Comparison of ENCODE assay signal across 1 cellular context in the genomic region with DNA sequence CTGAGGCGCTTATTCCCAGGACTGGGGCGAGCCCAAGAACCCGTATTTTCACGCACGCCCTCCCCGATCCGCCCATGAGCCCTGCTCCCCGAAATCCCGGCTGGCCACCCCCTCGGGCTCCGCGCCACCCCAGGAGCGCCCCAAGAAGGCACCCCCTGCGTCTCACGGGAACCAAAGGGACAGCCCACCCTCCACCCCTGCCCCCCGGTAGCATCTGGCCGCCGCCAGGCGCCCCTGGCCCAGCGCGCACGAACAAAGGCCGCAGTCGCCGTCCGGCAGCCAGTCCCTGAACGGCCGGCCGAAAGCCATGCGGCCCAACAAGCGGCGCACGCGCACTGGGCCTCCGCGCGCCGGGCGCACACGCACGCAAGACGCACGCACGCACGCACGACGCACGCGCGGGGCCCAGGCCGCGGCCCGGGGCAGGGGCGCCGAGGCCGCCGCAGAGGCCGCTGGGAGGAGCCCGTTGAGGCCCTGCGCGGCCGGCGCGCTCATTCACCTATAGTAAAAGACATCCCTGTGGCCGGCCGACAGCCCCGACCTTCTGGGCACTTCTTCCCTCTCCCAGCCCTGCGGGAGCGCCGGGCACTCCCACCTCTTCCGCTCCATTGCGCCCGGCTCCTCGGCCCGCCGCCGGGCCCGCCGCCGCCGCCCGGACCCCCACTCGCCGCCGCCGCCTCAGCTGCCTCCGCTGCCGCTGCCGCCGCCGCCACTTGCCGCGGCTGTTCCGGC.
TF ChIP-seq lines count a peak whose summit lies in the region.

No MANE protein-coding gene starts in this region.

TF ChIP-seq in K562, 482 proteins besides CTCF, POLR2A, EP300 and RAD21 (continued from another document):
- TF ChIP-seq ZMIZ1 (IDR thresholded peaks at IDR 0.05; ENCODE audit: low read depth in 2 of 2, low read length in 2 of 2): peak in 1 of 2 experiments; percentile 36; a peak in 1 of 4 replicates
- peak; percentile 48 for TF ChIP-seq PHF20 (IDR thresholded peaks at IDR 0.05; ENCODE audit: partially characterized antibody)
- no peak for TF ChIP-seq ZNF143 (CRISPR knock-in tag; IDR thresholded peaks at IDR 0.05)
- TF ChIP-seq SAFB (IDR thresholded peaks at IDR 0.05; ENCODE audit: borderline replicate concordance, low read depth, low read length): 0 out of 2 replicates have a peak, but pooled peaks have one; percentile 16
- no peak for TF ChIP-seq CBX2 (IDR thresholded peaks at IDR 0.05; ENCODE audit: insufficient read depth, low read length, poor library complexity, severe bottlenecking)
- peak; percentile 75 for TF ChIP-seq SETDB1 (IDR thresholded peaks at IDR 0.05; ENCODE audit: low read length)
- TF ChIP-seq TGIF2 (CRISPR knock-in tag; IDR thresholded peaks at IDR 0.05): no peak
- TF ChIP-seq HIVEP1 (CRISPR knock-in tag; IDR thresholded peaks at IDR 0.05): 0 out of 2 replicates have a peak, but pooled peaks have one; percentile 21
- peak; percentile 56 for TF ChIP-seq RBBP5 (IDR thresholded peaks at IDR 0.05; ENCODE audit: borderline replicate concordance, insufficient read depth, low read length, poor library complexity, severe bottlenecking)
- no peak for TF ChIP-seq IFI16 (CRISPR knock-in tag; IDR thresholded peaks at IDR 0.05)
- peak; percentile 99 for TF ChIP-seq MYC (IDR thresholded peaks at IDR 0.05; ENCODE audit: low read depth, low read length)
- TF ChIP-seq MYC (CRISPR knock-in tag; IDR thresholded peaks at IDR 0.05; ENCODE audit: borderline replicate concordance, low read depth): peak; percentile 92; the same call in 1 of the 2 replicates
- TF ChIP-seq RB1 (IDR thresholded peaks at IDR 0.05; ENCODE audit: low read depth): peak; percentile 85; the same call in 1 of the 2 replicates
- peak; percentile 80 for TF ChIP-seq POLR2B (IDR thresholded peaks at IDR 0.05; ENCODE audit: low read depth, partially characterized antibody)
- TF ChIP-seq RNF2 (IDR thresholded peaks at IDR 0.05): peak; percentile 52; the same call in 1 of the 2 replicates
- no peak for TF ChIP-seq JUNB (CRISPR knock-in tag; conservative IDR thresholded peaks at IDR 0.05)
- TF ChIP-seq, protein P1, sequence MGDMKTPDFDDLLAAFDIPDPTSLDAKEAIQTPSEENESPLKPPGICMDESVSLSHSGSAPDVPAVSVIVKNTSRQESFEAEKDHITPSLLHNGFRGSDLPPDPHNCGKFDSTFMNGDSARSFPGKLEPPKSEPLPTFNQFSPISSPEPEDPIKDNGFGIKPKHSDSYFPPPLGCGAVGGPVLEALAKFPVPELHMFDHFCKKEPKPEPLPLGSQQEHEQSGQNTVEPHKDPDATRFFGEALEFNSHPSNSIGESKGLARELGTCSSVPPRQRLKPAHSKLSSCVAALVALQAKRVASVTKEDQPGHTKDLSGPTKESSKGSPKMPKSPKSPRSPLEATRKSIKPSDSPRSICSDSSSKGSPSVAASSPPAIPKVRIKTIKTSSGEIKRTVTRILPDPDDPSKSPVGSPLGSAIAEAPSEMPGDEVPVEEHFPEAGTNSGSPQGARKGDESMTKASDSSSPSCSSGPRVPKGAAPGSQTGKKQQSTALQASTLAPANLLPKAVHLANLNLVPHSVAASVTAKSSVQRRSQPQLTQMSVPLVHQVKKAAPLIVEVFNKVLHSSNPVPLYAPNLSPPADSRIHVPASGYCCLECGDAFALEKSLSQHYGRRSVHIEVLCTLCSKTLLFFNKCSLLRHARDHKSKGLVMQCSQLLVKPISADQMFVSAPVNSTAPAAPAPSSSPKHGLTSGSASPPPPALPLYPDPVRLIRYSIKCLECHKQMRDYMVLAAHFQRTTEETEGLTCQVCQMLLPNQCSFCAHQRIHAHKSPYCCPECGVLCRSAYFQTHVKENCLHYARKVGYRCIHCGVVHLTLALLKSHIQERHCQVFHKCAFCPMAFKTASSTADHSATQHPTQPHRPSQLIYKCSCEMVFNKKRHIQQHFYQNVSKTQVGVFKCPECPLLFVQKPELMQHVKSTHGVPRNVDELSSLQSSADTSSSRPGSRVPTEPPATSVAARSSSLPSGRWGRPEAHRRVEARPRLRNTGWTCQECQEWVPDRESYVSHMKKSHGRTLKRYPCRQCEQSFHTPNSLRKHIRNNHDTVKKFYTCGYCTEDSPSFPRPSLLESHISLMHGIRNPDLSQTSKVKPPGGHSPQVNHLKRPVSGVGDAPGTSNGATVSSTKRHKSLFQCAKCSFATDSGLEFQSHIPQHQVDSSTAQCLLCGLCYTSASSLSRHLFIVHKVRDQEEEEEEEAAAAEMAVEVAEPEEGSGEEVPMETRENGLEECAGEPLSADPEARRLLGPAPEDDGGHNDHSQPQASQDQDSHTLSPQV (IDR thresholded peaks at IDR 0.05): peak; percentile 48; the same call in 1 of the 2 replicates
- TF ChIP-seq, protein P2, sequence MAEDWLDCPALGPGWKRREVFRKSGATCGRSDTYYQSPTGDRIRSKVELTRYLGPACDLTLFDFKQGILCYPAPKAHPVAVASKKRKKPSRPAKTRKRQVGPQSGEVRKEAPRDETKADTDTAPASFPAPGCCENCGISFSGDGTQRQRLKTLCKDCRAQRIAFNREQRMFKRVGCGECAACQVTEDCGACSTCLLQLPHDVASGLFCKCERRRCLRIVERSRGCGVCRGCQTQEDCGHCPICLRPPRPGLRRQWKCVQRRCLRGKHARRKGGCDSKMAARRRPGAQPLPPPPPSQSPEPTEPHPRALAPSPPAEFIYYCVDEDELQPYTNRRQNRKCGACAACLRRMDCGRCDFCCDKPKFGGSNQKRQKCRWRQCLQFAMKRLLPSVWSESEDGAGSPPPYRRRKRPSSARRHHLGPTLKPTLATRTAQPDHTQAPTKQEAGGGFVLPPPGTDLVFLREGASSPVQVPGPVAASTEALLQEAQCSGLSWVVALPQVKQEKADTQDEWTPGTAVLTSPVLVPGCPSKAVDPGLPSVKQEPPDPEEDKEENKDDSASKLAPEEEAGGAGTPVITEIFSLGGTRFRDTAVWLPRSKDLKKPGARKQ (CRISPR knock-in tag; IDR thresholded peaks at IDR 0.05): no peak
- TF ChIP-seq CREB1 (IDR thresholded peaks at IDR 0.05): peak; percentile 37; the same call in 1 of the 2 replicates
- TF ChIP-seq CREB1 (CRISPR knock-in tag; IDR thresholded peaks at IDR 0.05): no peak
- TF ChIP-seq POLR3G (IDR thresholded peaks at IDR 0.05; ENCODE audit: extremely low read depth, insufficient read length, insufficient replicate concordance): no peak
- TF ChIP-seq ZNF696 (CRISPR knock-in tag; conservative IDR thresholded peaks at IDR 0.05): no peak
- TF ChIP-seq, protein P3, sequence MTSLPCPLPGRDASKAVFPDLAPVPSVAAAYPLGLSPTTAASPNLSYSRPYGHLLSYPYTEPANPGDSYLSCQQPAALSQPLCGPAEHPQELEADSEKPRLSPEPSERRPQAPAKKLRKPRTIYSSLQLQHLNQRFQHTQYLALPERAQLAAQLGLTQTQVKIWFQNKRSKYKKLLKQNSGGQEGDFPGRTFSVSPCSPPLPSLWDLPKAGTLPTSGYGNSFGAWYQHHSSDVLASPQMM (CRISPR knock-in tag; IDR thresholded peaks at IDR 0.05): no peak
- TF ChIP-seq MCM2 (IDR thresholded peaks at IDR 0.05; ENCODE audit: low read depth): no peak
- no peak for TF ChIP-seq MTF1 (CRISPR knock-in tag; IDR thresholded peaks at IDR 0.05; ENCODE audit: borderline replicate concordance)
- peak; percentile 46 for TF ChIP-seq RBM22 (IDR thresholded peaks at IDR 0.05; ENCODE audit: low read depth, low read length, poor library complexity, severe bottlenecking)
- TF ChIP-seq HDGF (IDR thresholded peaks at IDR 0.05): no peak
- TF ChIP-seq, protein P4, sequence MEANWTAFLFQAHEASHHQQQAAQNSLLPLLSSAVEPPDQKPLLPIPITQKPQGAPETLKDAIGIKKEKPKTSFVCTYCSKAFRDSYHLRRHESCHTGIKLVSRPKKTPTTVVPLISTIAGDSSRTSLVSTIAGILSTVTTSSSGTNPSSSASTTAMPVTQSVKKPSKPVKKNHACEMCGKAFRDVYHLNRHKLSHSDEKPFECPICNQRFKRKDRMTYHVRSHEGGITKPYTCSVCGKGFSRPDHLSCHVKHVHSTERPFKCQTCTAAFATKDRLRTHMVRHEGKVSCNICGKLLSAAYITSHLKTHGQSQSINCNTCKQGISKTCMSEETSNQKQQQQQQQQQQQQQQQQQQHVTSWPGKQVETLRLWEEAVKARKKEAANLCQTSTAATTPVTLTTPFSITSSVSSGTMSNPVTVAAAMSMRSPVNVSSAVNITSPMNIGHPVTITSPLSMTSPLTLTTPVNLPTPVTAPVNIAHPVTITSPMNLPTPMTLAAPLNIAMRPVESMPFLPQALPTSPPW (CRISPR knock-in tag; IDR thresholded peaks at IDR 0.05): no peak
- TF ChIP-seq IRF2 (CRISPR knock-in tag; IDR thresholded peaks at IDR 0.05): no peak
- TF ChIP-seq PHB (CRISPR knock-in tag; IDR thresholded peaks at IDR 0.05): peak; percentile 56; the same call in 1 of the 2 replicates
- peak; percentile 69; the same call in 1 of the 2 replicates for TF ChIP-seq PML (IDR thresholded peaks at IDR 0.05; ENCODE audit: low read length)
